Comparison of ENCODE assay signal across 10 cellular contexts in the genomic region with DNA sequence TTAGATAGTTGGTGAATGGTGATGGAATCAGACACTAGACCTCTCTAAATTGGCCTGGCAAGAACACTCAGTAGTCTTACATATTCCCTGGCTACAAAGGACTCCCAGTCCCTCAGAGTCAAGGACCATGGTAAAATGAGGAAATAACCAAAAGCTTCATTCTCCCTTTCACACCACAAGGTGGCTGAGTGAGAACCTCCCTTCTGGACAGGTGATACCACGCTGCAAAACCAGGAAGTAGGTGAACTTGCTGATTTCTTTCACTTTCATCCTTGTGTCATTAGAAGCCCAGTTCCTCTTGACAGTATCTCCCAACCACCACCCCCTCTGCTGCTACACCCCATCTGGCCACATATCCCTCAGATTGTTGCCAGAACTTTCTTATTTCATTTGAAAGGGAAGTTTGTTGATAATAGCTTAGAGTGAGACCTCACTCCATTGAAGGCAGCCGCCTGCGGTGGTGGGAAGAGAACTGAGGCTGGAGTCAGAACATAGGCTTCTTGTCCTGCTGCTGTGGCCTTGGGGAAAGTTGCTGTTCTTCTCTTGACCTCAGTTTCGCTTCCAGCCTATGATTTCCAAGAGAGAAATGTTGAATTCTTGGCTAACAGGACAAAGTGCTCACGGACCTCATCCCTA.
DNase-seq lines count a peak whose midpoint lies in the region; ATAC-seq and TF ChIP-seq lines count a peak whose summit lies in the region.
"Had no signal": no experiment of that assay in that cellular context is flagged by ENCODE, and none has a peak within 500 bp of the region (broad histone marks: within the 10 kb centered on the region; RNA-seq: fewer than 3 reads in every experiment).

No MANE protein-coding gene starts in this region.

- H3K79me2 ChIP-seq in SU-DHL-6 (ENCODE audit: insufficient read depth, low read length) = no peaks in the 10 kb centered on the region

- POLR2A ChIA-PET in CD8-positive, alpha-beta memory T cell (lab: Charles Lee) = no interaction called here

- DNase-seq in CD8-positive, alpha-beta memory T cell = peak in 1 of 5 donors; percentile 20
- no peak for DNase-seq in natural killer cell
- no peak for DNase-seq in stimulated activated naive CD4-positive, alpha-beta T cell treated with Interleukin-2 at 50 U/mL for 16 hours (lab: John Stamatoyannopoulos, UW)
- no peak for DNase-seq in head of caudate nucleus
- no peak for DNase-seq in activated T-cell treated with anti-CD3 and anti-CD28 coated beads, Interleukin-2, amount 50 U/mL, for 1 hour

- H3K9me2 ChIP-seq in SU-DHL-6 (replicated peaks; ENCODE audit: insufficient read depth, low read length) = no peaks in the 10 kb centered on the region

- peak overlapping the region; percentile 5 for H3K4me3 ChIP-seq in CD8-positive, alpha-beta memory T cell (ENCODE audit: low read length)
- H3K4me3 ChIP-seq in SU-DHL-6 (ENCODE audit: insufficient read depth, low read length, poor library complexity, severe bottlenecking) = no peak overlapping the region
- H3K4me3 ChIP-seq: cardiac muscle cell, skin epidermis had no signal

- no peaks in the 10 kb centered on the region for H3F3A ChIP-seq in SU-DHL-6 (ENCODE audit: insufficient read depth)

- TF ChIP-seq CTCF in SU-DHL-6 (IDR thresholded peaks at IDR 0.05; ENCODE audit: insufficient read depth, low read length, poor library complexity, severe bottlenecking) (no peak), natural killer cell (IDR thresholded peaks at IDR 0.05) (no peak)

- peak overlapping the region in 7 of 8 donors; percentile 17 to 75 (median 64) for H3K27ac Mint-ChIP-seq in CD8-positive, alpha-beta memory T cell
- H3K27ac Mint-ChIP-seq in natural killer cell = peak overlapping the region; percentile 32 to 34

- H3K4me3 Mint-ChIP-seq in CD8-positive, alpha-beta memory T cell = peak overlapping the region in 6 of 7 donors; percentile 2 to 61 (median 44)
- no peak overlapping the region for H3K4me3 Mint-ChIP-seq in natural killer cell

- ATAC-seq in GM19023 (IDR thresholded peaks at IDR 0.05; ENCODE audit: unreplicated experiment) (peak; percentile 62), HG03060 (IDR thresholded peaks at IDR 0.05; ENCODE audit: low read depth, unreplicated experiment) (peak; percentile 63), natural killer cell (peak; percentile 55 to 69 (median 59))

- H3K4me1 ChIP-seq in CD8-positive, alpha-beta memory T cell (ENCODE audit: insufficient read depth, low read length) = peaks cover 27% of the 10 kb centered on the region

- CTCF ChIA-PET in CD8-positive, alpha-beta memory T cell (lab: Charles Lee) = interaction anchor here (1.1 to 1.7 kb wide), 2 partner anchors 13 to 18 kb away, joined by 3 read pairs; no protein-coding TSS in a partner anchor

- H3K27ac ChIP-seq in CD8-positive, alpha-beta memory T cell (ENCODE audit: low read depth, low read length) = no peak overlapping the region
- H3K27ac ChIP-seq in SU-DHL-6 (ENCODE audit: low read depth, low read length) = no peak overlapping the region
- H3K27ac ChIP-seq: cardiac muscle cell, skin epidermis had no signal

- peaks cover 0 to 3% (median 0%) of the 10 kb centered on the region in 5 donors for H3K9me3 Mint-ChIP-seq in CD8-positive, alpha-beta memory T cell
- H3K9me3 Mint-ChIP-seq in natural killer cell = no peaks in the 10 kb centered on the region

- no peak overlapping the region for H3K9ac ChIP-seq in SU-DHL-6 (ENCODE audit: low read length)

- H3K4me2 ChIP-seq in SU-DHL-6 (ENCODE audit: low read depth, low read length, poor library complexity, severe bottlenecking) = peak overlapping the region; percentile 26

- H3K27me3 Mint-ChIP-seq in CD8-positive, alpha-beta memory T cell = peaks cover 5% of the 10 kb centered on the region in 2 donors
- peaks cover 0 to 5% of the 10 kb centered on the region in 2 donors for H3K27me3 Mint-ChIP-seq in natural killer cell (ENCODE audit: low read depth in 2 of 2)

- H3K36me3 Mint-ChIP-seq in CD8-positive, alpha-beta memory T cell = peaks cover 0 to 2% (median 0%) of the 10 kb centered on the region in 3 donors
- no peaks in the 10 kb centered on the region for H3K36me3 Mint-ChIP-seq in natural killer cell

- H3K27me3 ChIP-seq in CD8-positive, alpha-beta memory T cell (ENCODE audit: insufficient read depth, low read length, poor library complexity, severe bottlenecking) = no peaks in the 10 kb centered on the region
- no peaks in the 10 kb centered on the region for H3K27me3 ChIP-seq in SU-DHL-6 (ENCODE audit: low read length)
- H3K27me3 ChIP-seq: cardiac muscle cell had no signal

- H3K9me3 ChIP-seq in CD8-positive, alpha-beta memory T cell (ENCODE audit: low read length) = no peaks in the 10 kb centered on the region
- no peaks in the 10 kb centered on the region for H3K9me3 ChIP-seq in SU-DHL-6 (ENCODE audit: insufficient read depth, low read length)

- H4K20me1 ChIP-seq in SU-DHL-6 (ENCODE audit: low read depth, low read length) = no peaks in the 10 kb centered on the region

- H3K4me1 Mint-ChIP-seq in CD8-positive, alpha-beta memory T cell = peaks cover 29 to 38% (median 29%) of the 10 kb centered on the region in 3 donors
- peaks cover 36 to 46% of the 10 kb centered on the region in 2 donors for H3K4me1 Mint-ChIP-seq in natural killer cell

- H3K36me3 ChIP-seq in CD8-positive, alpha-beta memory T cell (ENCODE audit: insufficient read depth, low read length) = no peaks in the 10 kb centered on the region
- H3K36me3 ChIP-seq in SU-DHL-6 (ENCODE audit: low read length) = no peaks in the 10 kb centered on the region
- H3K36me3 ChIP-seq: cardiac muscle cell had no signal

- H2AFZ ChIP-seq in SU-DHL-6 (ENCODE audit: low read depth, low read length, severe bottlenecking) = peak overlapping the region; percentile 68

- intact Hi-C loops in natural killer cell (cut with micrococcal nuclease) = no loop called here
- intact Hi-C loops in head of caudate nucleus (cut with DNase I) = no loop called here
